9 cellular contexts compared by ENCODE assay signal in the genomic region with DNA sequence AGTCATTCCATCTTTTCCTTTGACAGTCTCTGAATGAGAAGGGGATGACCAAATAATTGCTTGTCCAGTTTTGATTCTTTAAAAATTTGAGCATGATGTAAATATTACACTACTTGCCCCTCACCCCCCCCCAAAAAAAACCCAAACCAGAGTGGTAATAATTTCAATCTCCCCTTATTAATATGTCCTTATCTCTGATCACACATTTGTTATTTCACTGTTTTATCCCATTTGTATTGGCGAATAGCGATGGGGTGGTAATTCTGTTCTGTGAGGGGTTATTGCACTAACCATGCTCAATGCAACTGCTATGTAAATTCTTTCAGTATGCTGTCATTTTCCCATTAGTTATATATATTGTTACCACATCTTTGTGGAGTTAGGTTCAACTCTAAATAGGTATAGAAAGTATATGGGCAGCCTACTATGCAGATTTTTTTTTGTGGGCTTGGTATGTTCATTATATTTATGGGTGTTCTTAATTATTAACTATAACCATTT. TPM values are rescaled to one million over a fixed set of nuclear protein-coding genes. Genes with fewer than 3 reads are reported as not detected.
A peak's percentile ranks its signal among the peaks of the same experiment; 100 is the strongest.
DNase-seq lines count a peak whose midpoint lies in the region; ATAC-seq, FAIRE-seq and TF ChIP-seq lines count a peak whose summit lies in the region.
"Had no signal": no experiment of that assay in that cellular context is flagged by ENCODE, and none has a peak within 500 bp of the region (broad histone marks: within the 10 kb centered on the region; RNA-seq: fewer than 3 reads in every experiment).

No MANE protein-coding gene starts in this region.

- H3K4me1 Mint-ChIP-seq in mesothelial cell of epicardium: peaks cover 48% of the 10 kb centered on the region

- BruUV-seq in A673 (replicated peaks; lab: Mats Ljungman, UMichigan): TSS peak; percentile 38

- ATAC-seq in omental fat pad (ENCODE audit: low FRiP score): no peak

- no peak for DNase-seq in A673 (ENCODE audit: low spot score)
- DNase-seq in bronchial epithelial cell (ENCODE audit: low read depth): peak; percentile 65
- DNase-seq in mesothelial cell of epicardium (ENCODE audit: low spot score in 2 of 2, unreplicated experiment in 2 of 2): no peak
- DNase-seq in midbrain (lab: John Stamatoyannopoulos, UW): no peak
- DNase-seq in NCI-H2029 treated with DMSO at 0.1 percent for 48 hours (lab: John Stamatoyannopoulos, UW): no peak
- no peak for DNase-seq in SIG-M5 (lab: John Stamatoyannopoulos, UW)
- DNase-seq in omental fat pad (ENCODE audit: low spot score): no peak

- H3K27ac ChIP-seq in A673 (ENCODE audit: low read depth, low read length, poor library complexity, severe bottlenecking): no peak overlapping the region
- no peak overlapping the region; the same call in 1 of the 2 replicates for H3K27ac ChIP-seq in HUES6 (ENCODE audit: low read depth, low read length)

- peak overlapping the region; percentile 94 for H3K9ac ChIP-seq in HUES6 (ENCODE audit: low read length)

- peak overlapping the region; percentile 96 for H3K27ac Mint-ChIP-seq in mesothelial cell of epicardium

- peak overlapping the region; percentile 85 for H3K4me3 Mint-ChIP-seq in mesothelial cell of epicardium

- no peaks in the 10 kb centered on the region for H3K27me3 ChIP-seq in A673 (replicated peaks; ENCODE audit: insufficient read depth, low read depth, low read length, poor library complexity)
- H3K27me3 ChIP-seq in HUES6 (ENCODE audit: control insufficient read depth, insufficient read depth, low read length): no peaks in the 10 kb centered on the region
- no peaks in the 10 kb centered on the region for H3K27me3 ChIP-seq in bronchial epithelial cell (ENCODE audit: control insufficient read depth, insufficient read depth, low read length)

- H3K9me3 ChIP-seq in A673 (ENCODE audit: low read depth, low read length, poor library complexity, severe bottlenecking) (no peaks in the 10 kb centered on the region), HUES6 (ENCODE audit: control insufficient read depth, insufficient read depth, low read depth, low read length) (no peaks in the 10 kb centered on the region)

- H3K4me3 ChIP-seq in A673 (ENCODE audit: low read depth, low read length, poor library complexity, severe bottlenecking) (peak overlapping the region; percentile 92), HUES6 (ENCODE audit: low read depth, low read length) (peak overlapping the region; percentile 87), bronchial epithelial cell (ENCODE audit: low read depth, low read length) (peak overlapping the region; percentile 95)

- TF ChIP-seq CTCF in A673 (conservative IDR thresholded peaks at IDR 0.05; ENCODE audit: low read depth, low read length): no peak
- TF ChIP-seq CTCF in bronchial epithelial cell (IDR thresholded peaks at IDR 0.05; ENCODE audit: insufficient read depth, low read length, severe bottlenecking): no peak
- no peak for TF ChIP-seq CTCF in mesothelial cell of epicardium (IDR thresholded peaks at IDR 0.05; ENCODE audit: unreplicated experiment)
- TF ChIP-seq CTCF in omental fat pad (IDR thresholded peaks at IDR 0.05): no peak

- POLR2A ChIA-PET in A673 (lab: Charles Lee; ENCODE audit: low non-redundant PET): interaction anchor here (0.7 kb wide), 1 partner anchor 11 kb away, joined by 5 read pairs; no protein-coding TSS in a partner anchor

- H3K36me3 Mint-ChIP-seq in mesothelial cell of epicardium: peaks cover 3% of the 10 kb centered on the region

- H3K4me1 ChIP-seq in A673 (ENCODE audit: insufficient read depth, low read length, poor library complexity, severe bottlenecking) (peaks cover 27% of the 10 kb centered on the region), HUES6 (ENCODE audit: control insufficient read depth, insufficient read depth, low read length) (peaks cover 35% of the 10 kb centered on the region)

- FAIRE-seq in bronchial epithelial cell (lab: Jason Lieb, UNC): no peak

- CTCF ChIA-PET in A673 (lab: Charles Lee): no interaction called here

- peaks cover 5% of the 10 kb centered on the region for H3K36me3 ChIP-seq in A673 (ENCODE audit: insufficient read depth, low read length, poor library complexity, severe bottlenecking)
- peaks cover 17% of the 10 kb centered on the region for H3K36me3 ChIP-seq in HUES6 (ENCODE audit: control insufficient read depth, insufficient read depth, low read length)
- no peaks in the 10 kb centered on the region for H3K36me3 ChIP-seq in bronchial epithelial cell (ENCODE audit: control insufficient read depth, insufficient read depth, low read length)

- H3K9me3 Mint-ChIP-seq in mesothelial cell of epicardium: no peaks in the 10 kb centered on the region

- H3K27me3 Mint-ChIP-seq in mesothelial cell of epicardium (ENCODE audit: low read depth): no peaks in the 10 kb centered on the region

- intact Hi-C loops in A673 (cut with micrococcal nuclease; ENCODE audit: unreplicated experiment): no loop called here

RNA-seq across cellular contexts. Expression of gene RIMKLB, which starts 1.1 kb away (rescaled TPM):
- total RNA-seq in A673 (2021): 21.9 and 27.2 TPM in 2 replicates
- 36.7 and 42.6 TPM in 2 replicates for total RNA-seq in bronchial epithelial cell
- 121 to 124 TPM (median 123 TPM) in 3 replicates for total RNA-seq in mesothelial cell of epicardium
- total RNA-seq in omental fat pad: 100 to 1,000 TPM in 1 of 4 donors, 10 to 100 TPM in 3; 53.9 to 202 (median 62.6) TPM

RNA-seq across cellular contexts. Expression of gene MFAP5, which starts 36.3 kb away (rescaled TPM):
- total RNA-seq in A673 (2021): 0.52 and 1.7 TPM in 2 replicates
- total RNA-seq in bronchial epithelial cell: 6.6 and 9.0 TPM in 2 replicates
- 0.60 to 1.8 TPM (median 1.5 TPM) in 3 replicates for total RNA-seq in mesothelial cell of epicardium
- total RNA-seq in omental fat pad: 100 to 1,000 TPM in 2 of 4 donors, 10 to 100 TPM in 2; 34.5 to 793 (median 148) TPM
- total RNA-seq: T-helper 1 cell treated with Interleukin-12 subunit alpha and Interleukin-12 subunit beta and Interleukin-4 antibody, amounts not matched to agents 30 ng/mL and 1 ng/mL, for 36 hours had no signal
